Comparison of ENCODE assay signal across 1 cellular context in genomic region chr18:12750708-12751502, GRCh38.
TF ChIP-seq lines count a peak whose summit lies in the region.

No MANE protein-coding gene starts in this region.

TF ChIP-seq in SK-N-SH, 30 proteins besides CTCF, POLR2A, EP300 and RAD21:
- TF ChIP-seq TCF12 (IDR thresholded peaks at IDR 0.05) (no peak), USF2 (IDR thresholded peaks at IDR 0.05; ENCODE audit: borderline replicate concordance, low read depth, low read length) (no peak), JUND (IDR thresholded peaks at IDR 0.05) (no peak), GATA2 (CRISPR knock-in tag; IDR thresholded peaks at IDR 0.05) (no peak), USF1 (IDR thresholded peaks at IDR 0.05; ENCODE audit: borderline replicate concordance, low read depth) (no peak), RCOR1 (IDR thresholded peaks at IDR 0.05; ENCODE audit: low read length) (no peak), FOXJ3 (CRISPR knock-in tag; IDR thresholded peaks at IDR 0.05) (no peak), MAX (IDR thresholded peaks at IDR 0.05; ENCODE audit: low read depth) (no peak), ZBTB33 (IDR thresholded peaks at IDR 0.05; ENCODE audit: borderline replicate concordance, low read depth) (no peak), MXI1 (IDR thresholded peaks at IDR 0.05; ENCODE audit: low read depth, low read length) (no peak), TAF1 (IDR thresholded peaks at IDR 0.05; ENCODE audit: borderline replicate concordance, low read depth, low read length) (no peak), MEF2A (IDR thresholded peaks at IDR 0.05; ENCODE audit: borderline replicate concordance, low read depth) (no peak), YY1 (IDR thresholded peaks at IDR 0.05; ENCODE audit: low read depth) (no peak), ELF1 (IDR thresholded peaks at IDR 0.05) (no peak), EZH2phosphoT487 (IDR thresholded peaks at IDR 0.05; ENCODE audit: borderline replicate concordance, low read depth) (no peak)
